ENCODE assay signal across 14 cellular contexts in the genomic region with DNA sequence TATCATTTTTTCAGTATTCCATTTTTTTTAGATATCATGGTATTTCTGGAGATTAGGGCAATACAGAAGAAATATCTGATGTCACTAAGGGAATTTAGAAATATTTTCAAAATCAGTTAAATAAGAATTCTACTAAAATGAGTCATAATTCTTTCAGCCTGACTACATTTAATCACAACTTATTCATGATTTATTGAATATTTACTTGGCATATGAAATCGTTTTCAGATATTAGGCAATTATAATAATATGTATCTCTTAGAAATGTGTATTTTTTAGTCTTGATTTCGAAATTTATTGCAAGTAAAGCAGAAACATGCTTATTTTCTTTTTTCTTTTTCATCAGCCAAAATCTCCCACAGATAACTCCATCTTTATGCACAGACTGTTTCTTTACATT.
DNase-seq lines count a peak whose midpoint lies in the region; FAIRE-seq and TF ChIP-seq lines count a peak whose summit lies in the region.
"Had no signal": no experiment of that assay in that cellular context is flagged by ENCODE, and none has a peak within 500 bp of the region (broad histone marks: within the 10 kb centered on the region; RNA-seq: fewer than 3 reads in every experiment).

No MANE protein-coding gene starts in this region.

- no peak overlapping the region for H3K9ac ChIP-seq in HUES6 (ENCODE audit: low read length)
- H3K9ac ChIP-seq in adipocyte (ENCODE audit: low read length), result no peak overlapping the region
- H3K9ac ChIP-seq in mammary epithelial cell (ENCODE audit: insufficient read depth, low read length), result no peak overlapping the region
- H3K9ac ChIP-seq: BLaER1 had no signal

- H3K36me3 ChIP-seq in HUES6 (ENCODE audit: control insufficient read depth, insufficient read depth, low read length) (no peaks in the 10 kb centered on the region), adipocyte (ENCODE audit: control insufficient read depth, insufficient read depth, low read length, severe bottlenecking) (no peaks in the 10 kb centered on the region), mammary epithelial cell (ENCODE audit: insufficient read depth, low read length) (no peaks in the 10 kb centered on the region)
- H3K36me3 ChIP-seq: BLaER1 had no signal

- no peak overlapping the region for H2AFZ ChIP-seq in mammary epithelial cell (ENCODE audit: low read depth, low read length)
- H2AFZ ChIP-seq: GM23338 had no signal

- in situ Hi-C loops in mammary epithelial cell (cut with MboI; ENCODE audit: low sequenced_read_pairs in 2 of 2), result no loop called here

- H3K27me3 ChIP-seq in HUES6 (ENCODE audit: control insufficient read depth, insufficient read depth, low read length) (no peaks in the 10 kb centered on the region), adipocyte (replicated peaks; ENCODE audit: control insufficient read depth, insufficient read depth, low read length) (no peaks in the 10 kb centered on the region), mammary epithelial cell (ENCODE audit: insufficient read depth, low read length) (no peaks in the 10 kb centered on the region)
- H3K27me3 ChIP-seq: BLaER1 had no signal

- no TSS peak for BruUV-seq in mammary epithelial cell (replicated peaks; lab: Mats Ljungman, UMichigan)

- H3K27ac ChIP-seq in HUES6 (ENCODE audit: low read depth, low read length) (peak overlapping the region; percentile 47; the same call in 1 of the 2 replicates), mammary epithelial cell (ENCODE audit: insufficient read depth, low read depth, low read length) (no peak overlapping the region)
- H3K27ac ChIP-seq: BLaER1 had no signal

- no peaks in the 10 kb centered on the region for H3K79me2 ChIP-seq in mammary epithelial cell (ENCODE audit: insufficient read depth, low read length)

- H3K9me3 ChIP-seq in HUES6 (ENCODE audit: control insufficient read depth, insufficient read depth, low read depth, low read length) (peaks cover 5% of the 10 kb centered on the region; the same call in 1 of the 2 replicates), adipocyte (ENCODE audit: control insufficient read depth, low read length) (no peaks in the 10 kb centered on the region), mammary epithelial cell (replicated peaks; ENCODE audit: insufficient read depth, low read length) (no peaks in the 10 kb centered on the region)
- H3K9me3 ChIP-seq: BLaER1, Caco-2 had no signal

- DNase-seq in adipocyte (ENCODE audit: low read depth) (peak; percentile 4), fibroblast of pulmonary artery (ENCODE audit: low read depth) (peak; percentile 3), GOT3 (lab: John Stamatoyannopoulos, UW) (no peak), D721Med (ENCODE audit: insufficient read length, low spot score) (no peak), mammary epithelial cell (no peak)
- DNase-seq: AML-193; Caco-2; CD8-positive, alpha-beta memory T cell; GF-D8; H9 had no signal

- dilution Hi-C loops in mammary epithelial cell (cut with HindIII; ENCODE audit: low sequenced_read_pairs), result no loop called here

- CTCF ChIA-PET in mammary epithelial cell (lab: Charles Lee; ENCODE audit: low non-redundant PET), result no interaction called here

- TF ChIP-seq CTCF in fibroblast of pulmonary artery (IDR thresholded peaks at IDR 0.05; ENCODE audit: low read length, missing control alignments) (no peak), D721Med (IDR thresholded peaks at IDR 0.05; ENCODE audit: insufficient read depth, missing control alignments) (no peak), mammary epithelial cell (conservative IDR thresholded peaks at IDR 0.05 in 1 of 2, IDR thresholded peaks at IDR 0.05 in 1 of 2; ENCODE audit: extremely low read depth in 1 of 2, insufficient read depth in 1 of 2, low read depth in 1 of 2, low read length in 2 of 2) (no peak)

- H3K4me3 ChIP-seq in HUES6 (ENCODE audit: low read depth, low read length), result no peak overlapping the region
- H3K4me3 ChIP-seq in adipocyte (ENCODE audit: low read length), result no peak overlapping the region
- no peak overlapping the region for H3K4me3 ChIP-seq in fibroblast of pulmonary artery (replicated peaks; ENCODE audit: low read depth, low read length)
- H3K4me3 ChIP-seq in mammary epithelial cell (replicated peaks in 1 of 3; ENCODE audit: insufficient read depth in 1 of 3, low read depth in 2 of 3, low read length in 3 of 3), result no peak overlapping the region
- H3K4me3 ChIP-seq: BLaER1, GM23338, K562 had no signal

- 6% methylated on average over 2 of the region's 2 CpGs for WGBS in mammary epithelial cell (ENCODE audit: low coverage, missing lambda C conversion rate)

- FAIRE-seq in D721Med (lab: Jason Lieb, UNC), result no peak
- FAIRE-seq: K562 had no signal

- no peak overlapping the region for H3K4me2 ChIP-seq in mammary epithelial cell (ENCODE audit: insufficient read depth, low read depth, low read length)
- H3K4me2 ChIP-seq: BLaER1, GM23338 had no signal

- intact Hi-C loops in mammary epithelial cell (cut with micrococcal nuclease), result no loop called here

- H4K20me1 ChIP-seq in mammary epithelial cell (ENCODE audit: insufficient read depth, low read length), result no peaks in the 10 kb centered on the region
- H4K20me1 ChIP-seq: BLaER1 had no signal

- H3K4me1 ChIP-seq in HUES6 (ENCODE audit: control insufficient read depth, insufficient read depth, low read length) (peaks cover 38% of the 10 kb centered on the region), adipocyte (ENCODE audit: control insufficient read depth, insufficient read depth, low read length) (peaks cover 13% of the 10 kb centered on the region), mammary epithelial cell (ENCODE audit: insufficient read depth, low read length) (no peaks in the 10 kb centered on the region)
- H3K4me1 ChIP-seq: BLaER1 had no signal

Comparison
In these comparisons a context has a peak if more than half of its experiments do, and no peak if none do; other contexts are left out.
1. DNase-seq: peak in adipocyte (single experiment) and fibroblast of pulmonary artery (single experiment); none in GOT3 (single experiment), D721Med (single experiment) and mammary epithelial cell (single experiment).